In the genomic region with DNA sequence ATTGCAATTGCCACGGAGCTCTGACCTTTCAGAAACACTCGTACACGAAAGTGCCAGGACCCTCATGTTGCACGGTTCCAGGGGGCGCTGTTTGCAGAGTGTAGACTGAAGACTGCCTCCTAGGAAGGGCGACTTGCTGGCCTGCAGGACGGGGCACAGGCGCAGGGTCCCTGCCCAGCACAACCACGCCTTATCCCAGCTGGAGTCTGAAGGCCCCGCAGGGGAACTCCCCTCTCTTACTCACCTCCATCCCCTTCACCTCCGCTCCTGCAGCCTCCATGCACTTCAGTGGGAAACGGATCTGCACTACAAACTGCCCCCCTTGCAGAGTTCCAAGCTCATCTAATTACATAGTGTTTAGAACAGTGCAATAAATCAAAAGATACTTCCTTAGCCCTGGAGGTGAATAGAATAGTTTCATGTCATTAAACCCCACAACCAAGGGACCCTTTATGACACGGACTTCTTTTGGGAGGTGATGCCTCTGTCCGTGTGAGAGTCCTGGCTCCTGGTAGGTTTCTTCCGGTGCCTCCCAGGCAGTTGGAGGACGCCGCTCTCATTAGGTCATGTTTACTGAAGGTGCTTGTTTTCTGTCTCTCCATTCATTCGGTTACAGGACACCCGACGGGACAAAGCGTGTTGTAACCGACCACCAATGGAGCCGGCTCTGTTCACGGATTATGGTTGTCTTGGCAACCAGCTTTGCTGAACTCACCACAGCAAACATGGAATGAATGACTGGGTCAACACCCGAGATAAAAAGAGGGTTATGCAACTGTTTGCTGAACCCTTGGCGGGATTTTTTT, we compare ENCODE assay signal across 10 cellular contexts.
DNase-seq lines count a peak whose midpoint lies in the region; ATAC-seq and TF ChIP-seq lines count a peak whose summit lies in the region.
"Had no signal": no experiment of that assay in that cellular context is flagged by ENCODE, and none has a peak within 500 bp of the region (broad histone marks: within the 10 kb centered on the region; RNA-seq: fewer than 3 reads in every experiment).

No MANE protein-coding gene starts in this region.

- no peaks in the 10 kb centered on the region for H3K36me3 Mint-ChIP-seq in CD4-positive, alpha-beta T cell (ENCODE audit: low read depth)

- CTCF ChIA-PET in PC-3 (lab: Charles Lee): no interaction called here
- CTCF ChIA-PET in CD4-positive, alpha-beta T cell (lab: Charles Lee): no interaction called here

- peaks cover 5% of the 10 kb centered on the region for H3K9me3 Mint-ChIP-seq in CD4-positive, alpha-beta T cell

- H3K4me1 Mint-ChIP-seq in CD4-positive, alpha-beta T cell (ENCODE audit: low read depth): no peaks in the 10 kb centered on the region
- H3K4me1 Mint-ChIP-seq: B cell had no signal

- BruUV-seq in PC-3 (replicated peaks; lab: Mats Ljungman, UMichigan): no TSS peak

- H2AFZ ChIP-seq in PC-3 (ENCODE audit: low read length): no peak overlapping the region

- no peak overlapping the region for H3K27ac ChIP-seq in PC-3 (ENCODE audit: low read length)
- no peak overlapping the region for H3K27ac ChIP-seq in CD4-positive, alpha-beta T cell (ENCODE audit: low read depth, low read length)
- H3K27ac ChIP-seq: skin epidermis had no signal

- H3K4me3 ChIP-seq in PC-3 (ENCODE audit: low read length) (no peak overlapping the region), skeletal muscle cell (ENCODE audit: low read depth, low read length) (no peak overlapping the region)
- H3K4me3 ChIP-seq: skin epidermis had no signal

- H3F3A ChIP-seq in PC-3 (ENCODE audit: low read length, unreplicated experiment): no peaks in the 10 kb centered on the region

- ATAC-seq in PC-3: no peak
- peak; percentile 95 for ATAC-seq in left ventricle myocardium superior
- ATAC-seq in GM18858 (IDR thresholded peaks at IDR 0.05; ENCODE audit: unreplicated experiment): no peak
- ATAC-seq in GM19455 (IDR thresholded peaks at IDR 0.05; ENCODE audit: unreplicated experiment): no peak
- no peak for ATAC-seq in CD4-positive, alpha-beta T cell (ENCODE audit: poor library complexity)

- no peak overlapping the region for H3K4me3 Mint-ChIP-seq in CD4-positive, alpha-beta T cell
- H3K4me3 Mint-ChIP-seq: B cell had no signal

- no peaks in the 10 kb centered on the region for H3K36me3 ChIP-seq in PC-3 (ENCODE audit: low read depth, low read length)

- no peaks in the 10 kb centered on the region for H3K27me3 ChIP-seq in PC-3 (ENCODE audit: low read length)
- peaks cover 4% of the 10 kb centered on the region for H3K27me3 ChIP-seq in CD4-positive, alpha-beta T cell (ENCODE audit: control insufficient read depth, insufficient read depth, low read length)

- intact Hi-C loops in PC-3 (cut with micrococcal nuclease) (no loop called here), left ventricle myocardium superior (cut with micrococcal nuclease) (no loop called here)
- intact Hi-C loops in CD4-positive, alpha-beta T cell (cut with DNase I, micrococcal nuclease): no loop called here

- DNase-seq in NOMO-1 treated with DMSO at 0.1 percent for 48 hours (lab: John Stamatoyannopoulos, UW; ENCODE audit: unreplicated experiment) (peak; percentile 18), NOMO-1 treated with dmso at 0.1 percent for 144 hours (lab: John Stamatoyannopoulos, UW; ENCODE audit: unreplicated experiment) (no peak), PC-3 (no peak), left ventricle myocardium superior (peak; percentile 57), skeletal muscle cell (ENCODE audit: low read depth) (peak; percentile 35)
- DNase-seq in CD4-positive, alpha-beta T cell: no peak

- no peaks in the 10 kb centered on the region for H3K9me2 ChIP-seq in PC-3 (replicated peaks; ENCODE audit: low read length)

- H4K20me1 ChIP-seq in PC-3 (ENCODE audit: low read length): no peaks in the 10 kb centered on the region

- H3K9ac ChIP-seq in PC-3 (ENCODE audit: low read length): no peak overlapping the region

- peaks cover under 1% of the 10 kb centered on the region for H3K27me3 Mint-ChIP-seq in CD4-positive, alpha-beta T cell
- H3K27me3 Mint-ChIP-seq: B cell had no signal

- no peak overlapping the region for H3K4me2 ChIP-seq in PC-3 (ENCODE audit: low read length)

- H3K9me3 ChIP-seq in PC-3 (ENCODE audit: low read length): no peaks in the 10 kb centered on the region
- no peaks in the 10 kb centered on the region for H3K9me3 ChIP-seq in CD4-positive, alpha-beta T cell (ENCODE audit: control insufficient read depth, low read length)

- no peaks in the 10 kb centered on the region for H3K79me2 ChIP-seq in PC-3 (ENCODE audit: low read length)

- POLR2A ChIA-PET in PC-3 (lab: Charles Lee; ENCODE audit: unreplicated experiment): no interaction called here
- POLR2A ChIA-PET in CD4-positive, alpha-beta T cell (lab: Charles Lee): no interaction called here

- peaks cover 3% of the 10 kb centered on the region; the same call in 1 of the 2 replicates for H3K4me1 ChIP-seq in PC-3 (ENCODE audit: insufficient read depth, low read length)

- no peak overlapping the region for H3K27ac Mint-ChIP-seq in CD4-positive, alpha-beta T cell
- H3K27ac Mint-ChIP-seq: B cell had no signal

- 0 out of 2 replicates have a peak, but pooled peaks have one; percentile 29 for TF ChIP-seq CTCF in PC-3 (conservative IDR thresholded peaks at IDR 0.05; ENCODE audit: low read depth, low read length)
- TF ChIP-seq CTCF in CD4-positive, alpha-beta T cell (IDR thresholded peaks at IDR 0.05): no peak

Comparison
In these comparisons a context has a peak if more than half of its experiments do, and no peak if none do; other contexts are left out.
1. DNase-seq: peak in NOMO-1 treated with DMSO at 0.1 percent for 48 hours (single experiment), left ventricle myocardium superior (single experiment) and skeletal muscle cell (single experiment); none in NOMO-1 treated with dmso at 0.1 percent for 144 hours (single experiment), PC-3 (single experiment) and CD4-positive, alpha-beta T cell (0 of 10).